8 cellular contexts compared by ENCODE assay signal in genomic region chr7:117715784-117716445, GRCh38.
A peak's percentile ranks its signal among the peaks of the same experiment; 100 is the strongest.
DNase-seq lines count a peak whose midpoint lies in the region; ATAC-seq and TF ChIP-seq lines count a peak whose summit lies in the region.

No MANE protein-coding gene starts in this region.

- ATAC-seq in GM18861 (IDR thresholded peaks at IDR 0.05; ENCODE audit: unreplicated experiment) (peak; percentile 96), HG03045 (IDR thresholded peaks at IDR 0.05; ENCODE audit: unreplicated experiment) (peak; percentile 68)

- WGBS in thyroid gland, 2 donors = 74 to 75% methylated on average over 3 of the region's 3 CpGs

- TF ChIP-seq CTCF in thyroid gland (IDR thresholded peaks at IDR 0.05) = peak in 4 of 6 experiments; percentile 14 to 49 (median 40)

- H3K9me3 ChIP-seq in adipocyte (ENCODE audit: control insufficient read depth, low read length) = no peaks in the 10 kb centered on the region
- no peaks in the 10 kb centered on the region for H3K9me3 ChIP-seq in thyroid gland

- TF ChIP-seq POLR2A in thyroid gland (IDR thresholded peaks at IDR 0.05) = no peak

- no peak overlapping the region for H3K27ac ChIP-seq in thyroid gland

- DNase-seq in CMK (ENCODE audit: low read depth) = peak; percentile 12
- DNase-seq in NCI-H2029 (lab: John Stamatoyannopoulos, UW) = peak; percentile 79
- DNase-seq in adipocyte (ENCODE audit: low read depth) = peak; percentile 86
- peak; percentile 30 for DNase-seq in iPS DF 4.7 (ENCODE audit: extremely low read depth, low spot score)
- peak; percentile 10 to 12 for DNase-seq in thyroid gland
- no peak for DNase-seq in stimulated activated CD4-positive, alpha-beta T cell treated with anti-CD3 and anti-CD28 coated beads, Interleukin-2, amount 100 ng/mL, for 24 hours

- H3K27me3 ChIP-seq in adipocyte (replicated peaks; ENCODE audit: control insufficient read depth, insufficient read depth, low read length) = no peaks in the 10 kb centered on the region
- no peaks in the 10 kb centered on the region for H3K27me3 ChIP-seq in thyroid gland

- H3K4me3 ChIP-seq in adipocyte (ENCODE audit: low read length) (no peak overlapping the region), thyroid gland (replicated peaks in 1 of 3) (no peak overlapping the region)

- no peaks in the 10 kb centered on the region for H3K36me3 ChIP-seq in adipocyte (ENCODE audit: control insufficient read depth, insufficient read depth, low read length, severe bottlenecking)
- H3K36me3 ChIP-seq in thyroid gland = peaks cover 0 to 5% of the 10 kb centered on the region in 2 donors

- intact Hi-C loops in thyroid gland (cut with DNase I) = no loop called here

- H3K9ac ChIP-seq in adipocyte (ENCODE audit: low read length) = no peak overlapping the region

- H3K4me1 ChIP-seq in adipocyte (ENCODE audit: control insufficient read depth, insufficient read depth, low read length) (peaks cover 13% of the 10 kb centered on the region), thyroid gland (no peaks in the 10 kb centered on the region)

Comparison
In these comparisons a context has a peak if more than half of its experiments do, and no peak if none do; other contexts are left out.
1. DNase-seq: peak in CMK (single experiment), NCI-H2029 (single experiment), adipocyte (single experiment), iPS DF 4.7 (single experiment) and thyroid gland (2 of 2); none in stimulated activated CD4-positive, alpha-beta T cell treated with anti-CD3 and anti-CD28 coated beads, Interleukin-2, amount 100 ng/mL, for 24 hours (0 of 2).